23 cellular contexts compared by ENCODE assay signal in genomic region chr4:150315175-150315574, GRCh38.
DNase-seq lines count a peak whose midpoint lies in the region; ATAC-seq and TF ChIP-seq lines count a peak whose summit lies in the region.
"Had no signal": no experiment of that assay in that cellular context is flagged by ENCODE, and none has a peak within 500 bp of the region (broad histone marks: within the 10 kb centered on the region; RNA-seq: fewer than 3 reads in every experiment).

No MANE protein-coding gene starts in this region.

- H3K27ac Mint-ChIP-seq in CD8-positive, alpha-beta memory T cell: no peak overlapping the region
- H3K27ac Mint-ChIP-seq: CD4-positive, CD25-positive, alpha-beta regulatory T cell; dendritic cell treated with granulocyte-macrophage colony-stimulating factor and Interleukin-4, amounts not matched to agents 40 ng/mL and 50 ng/mL, for 4 days; T-helper 1 cell treated with Interleukin-12 subunit alpha and Interleukin-12 subunit beta and Interleukin-4 antibody, amounts not matched to agents 30 μg/mL and 1 μg/mL, for 36 hours had no signal

- H3K4me3 Mint-ChIP-seq in CD8-positive, alpha-beta memory T cell: no peak overlapping the region
- H3K4me3 Mint-ChIP-seq: CD4-positive, CD25-positive, alpha-beta regulatory T cell; dendritic cell treated with granulocyte-macrophage colony-stimulating factor and Interleukin-4, amounts not matched to agents 40 ng/mL and 50 ng/mL, for 4 days; T-helper 1 cell treated with Interleukin-12 subunit alpha and Interleukin-12 subunit beta and Interleukin-4 antibody, amounts not matched to agents 30 μg/mL and 1 μg/mL, for 36 hours had no signal

- no peaks in the 10 kb centered on the region for H3K79me1 ChIP-seq in mesendoderm (ENCODE audit: low read length)

- no peak overlapping the region for H2AK5ac ChIP-seq in mesendoderm (ENCODE audit: low read length)

- H3K4me1 ChIP-seq in CD8-positive, alpha-beta memory T cell (ENCODE audit: insufficient read depth, low read length): no peaks in the 10 kb centered on the region
- peaks cover 17% of the 10 kb centered on the region for H3K4me1 ChIP-seq in mesendoderm (ENCODE audit: control insufficient read depth, low read depth, low read length)
- H3K4me1 ChIP-seq in colonic mucosa: no peaks in the 10 kb centered on the region
- H3K4me1 ChIP-seq: right lobe of liver, suprapubic skin had no signal

- POLR2A ChIA-PET in CD8-positive, alpha-beta memory T cell (lab: Charles Lee): no interaction called here

- no peak for TF ChIP-seq CTCF in WERI-Rb-1 (IDR thresholded peaks at IDR 0.05; ENCODE audit: low read depth, low read length)
- no peak for TF ChIP-seq CTCF in colonic mucosa (IDR thresholded peaks at IDR 0.05)

- no peak overlapping the region for H3K23ac ChIP-seq in mesendoderm (ENCODE audit: low read length)

- no peak for ATAC-seq in GM18868 (IDR thresholded peaks at IDR 0.05; ENCODE audit: unreplicated experiment)
- ATAC-seq: Panc1, right lobe of liver had no signal

- H2BK5ac ChIP-seq in mesendoderm (ENCODE audit: low read length): no peak overlapping the region

- no peaks in the 10 kb centered on the region for H3K9me3 ChIP-seq in CD8-positive, alpha-beta memory T cell (ENCODE audit: low read length)
- H3K9me3 ChIP-seq in WERI-Rb-1 (ENCODE audit: severe bottlenecking): no peaks in the 10 kb centered on the region
- no peaks in the 10 kb centered on the region for H3K9me3 ChIP-seq in colonic mucosa
- H3K9me3 ChIP-seq: right lobe of liver, SJSA1, suprapubic skin had no signal

- H3K27me3 ChIP-seq in CD8-positive, alpha-beta memory T cell (ENCODE audit: insufficient read depth, low read length, poor library complexity, severe bottlenecking): no peaks in the 10 kb centered on the region
- no peaks in the 10 kb centered on the region for H3K27me3 ChIP-seq in mesendoderm (ENCODE audit: insufficient read depth, low read length, poor library complexity)
- H3K27me3 ChIP-seq in WERI-Rb-1 (ENCODE audit: insufficient read depth, low read depth, severe bottlenecking): no peaks in the 10 kb centered on the region
- no peaks in the 10 kb centered on the region for H3K27me3 ChIP-seq in colonic mucosa
- H3K27me3 ChIP-seq: right lobe of liver, SJSA1, suprapubic skin had no signal

- H4K5ac ChIP-seq in mesendoderm (ENCODE audit: low read length): no peak overlapping the region

- peak overlapping the region; percentile 51 for H3K18ac ChIP-seq in mesendoderm (ENCODE audit: low read length)

- H3K4me1 Mint-ChIP-seq in CD8-positive, alpha-beta memory T cell: peaks cover 0 to 4% (median 0%) of the 10 kb centered on the region in 3 donors

- H2BK15ac ChIP-seq in mesendoderm (replicated peaks; ENCODE audit: low read depth): no peak overlapping the region

- intact Hi-C loops in colonic mucosa (cut with DNase I): no loop called here

- H3K36me3 ChIP-seq in CD8-positive, alpha-beta memory T cell (ENCODE audit: insufficient read depth, low read length): no peaks in the 10 kb centered on the region
- H3K36me3 ChIP-seq in mesendoderm (ENCODE audit: control insufficient read depth, insufficient read depth, low read length) (no peaks in the 10 kb centered on the region), WERI-Rb-1 (no peaks in the 10 kb centered on the region), colonic mucosa (no peaks in the 10 kb centered on the region)
- H3K36me3 ChIP-seq: right lobe of liver, SJSA1 had no signal

- no peak for DNase-seq in CD8-positive, alpha-beta memory T cell
- DNase-seq in NCI-H1048 (lab: John Stamatoyannopoulos, UW) (peak; percentile 24), amniotic epithelial cell (ENCODE audit: low read depth) (peak; percentile 61), mesendoderm (peak; percentile 93), WERI-Rb-1 (no peak), OCI-M1 (lab: John Stamatoyannopoulos, UW) (no peak), colonic mucosa (no peak)
- DNase-seq: activated CD4-positive, alpha-beta T cell treated with anti-CD3 and anti-CD28 coated beads, Interleukin-2, amount 50 U/mL, for 1 hour; activated gamma-delta T cell; CD4-positive, CD25-positive, alpha-beta regulatory T cell; H7; islet precursor cell; NCI-H2029; occipital lobe; right lobe of liver had no signal

- no CpG with 5 or more reads among the region's 8 CpGs for WGBS in mesendoderm (ENCODE audit: extremely low coverage, insufficient coverage, low lambda C conversion rate)

- no peaks in the 10 kb centered on the region for H3K79me2 ChIP-seq in mesendoderm (ENCODE audit: control insufficient read depth, insufficient read depth, low read length)

- no peak overlapping the region for H2BK120ac ChIP-seq in mesendoderm (ENCODE audit: low read depth, low read length)

- H3K56ac ChIP-seq in mesendoderm (ENCODE audit: low read length): no peak overlapping the region

- no peak overlapping the region for H3K4me2 ChIP-seq in mesendoderm (ENCODE audit: low read length)
- H3K4me2 ChIP-seq: KMS-11 had no signal

- no peaks in the 10 kb centered on the region for H3K9me3 Mint-ChIP-seq in CD8-positive, alpha-beta memory T cell
- H3K9me3 Mint-ChIP-seq: CD4-positive, CD25-positive, alpha-beta regulatory T cell; dendritic cell treated with granulocyte-macrophage colony-stimulating factor and Interleukin-4, amounts not matched to agents 40 ng/mL and 50 ng/mL, for 4 days; T-helper 1 cell treated with Interleukin-12 subunit alpha and Interleukin-12 subunit beta and Interleukin-4 antibody, amounts not matched to agents 30 μg/mL and 1 μg/mL, for 36 hours had no signal

- H3K36me3 Mint-ChIP-seq in CD8-positive, alpha-beta memory T cell: peaks cover 4 to 63% (median 19%) of the 10 kb centered on the region in 3 donors

- no peaks in the 10 kb centered on the region for H3K27me3 Mint-ChIP-seq in CD8-positive, alpha-beta memory T cell
- H3K27me3 Mint-ChIP-seq: CD4-positive, CD25-positive, alpha-beta regulatory T cell; dendritic cell treated with granulocyte-macrophage colony-stimulating factor and Interleukin-4, amounts not matched to agents 40 ng/mL and 50 ng/mL, for 4 days had no signal

- H3K9ac ChIP-seq in mesendoderm (ENCODE audit: low read length) (no peak overlapping the region), colonic mucosa (ENCODE audit: low read depth in 2 of 2, low read length in 2 of 2) (no peak overlapping the region)
- H3K9ac ChIP-seq: KMS-11 had no signal

- no peak overlapping the region for H3K4me3 ChIP-seq in CD8-positive, alpha-beta memory T cell (ENCODE audit: low read length)
- no peak overlapping the region for H3K4me3 ChIP-seq in mesendoderm (ENCODE audit: low read length)
- H3K4me3 ChIP-seq in WERI-Rb-1 (ENCODE audit: low read depth, low read length): no peak overlapping the region
- H3K4me3 ChIP-seq in colonic mucosa: no peak overlapping the region
- H3K4me3 ChIP-seq: lung, right lobe of liver, SJSA1, suprapubic skin had no signal

- CTCF ChIA-PET in CD8-positive, alpha-beta memory T cell (lab: Charles Lee): no interaction called here

- no peak overlapping the region for H4K8ac ChIP-seq in mesendoderm (ENCODE audit: low read depth, low read length)

- H3K27ac ChIP-seq in CD8-positive, alpha-beta memory T cell (ENCODE audit: low read depth, low read length): peak overlapping the region; percentile 1
- no peak overlapping the region for H3K27ac ChIP-seq in mesendoderm (ENCODE audit: low read depth, low read length)
- H3K27ac ChIP-seq in WERI-Rb-1: no peak overlapping the region
- no peak overlapping the region for H3K27ac ChIP-seq in colonic mucosa
- H3K27ac ChIP-seq: KMS-11, right lobe of liver, SJSA1, suprapubic skin had no signal

- no peak overlapping the region for H3K4ac ChIP-seq in mesendoderm (ENCODE audit: low read depth, low read length)

Comparison
In these comparisons a context has a peak if more than half of its experiments do, and no peak if none do; other contexts are left out.
1. DNase-seq: peak in NCI-H1048 (single experiment), amniotic epithelial cell (single experiment) and mesendoderm (single experiment); none in CD8-positive, alpha-beta memory T cell (0 of 5), WERI-Rb-1 (single experiment), OCI-M1 (single experiment) and colonic mucosa (single experiment).